ENCODE assay signal across 8 cellular contexts in genomic region chr1:180633092-180634045, GRCh38. TPM values are rescaled to one million over a fixed set of nuclear protein-coding genes. Genes with fewer than 3 reads are reported as not detected.
A peak's percentile ranks its signal among the peaks of the same experiment; 100 is the strongest.
DNase-seq lines count a peak whose midpoint lies in the region; ATAC-seq, FAIRE-seq and TF ChIP-seq lines count a peak whose summit lies in the region.

No MANE protein-coding gene starts in this region.

- H3K27me3 ChIP-seq in mammary epithelial cell (ENCODE audit: insufficient read depth, low read length) (no peaks in the 10 kb centered on the region), neuron (ENCODE audit: insufficient read depth, low read length) (no peaks in the 10 kb centered on the region)

- H3K4me3 Mint-ChIP-seq in Calu3 (ENCODE audit: low read depth, unreplicated experiment), result no peak overlapping the region

- H3K27me3 Mint-ChIP-seq in Calu3 (ENCODE audit: unreplicated experiment), result no peaks in the 10 kb centered on the region

- no peaks in the 10 kb centered on the region for H3K9me3 ChIP-seq in mammary epithelial cell (replicated peaks; ENCODE audit: insufficient read depth, low read length)
- no peaks in the 10 kb centered on the region for H3K9me3 ChIP-seq in neuron (ENCODE audit: low read length)

- ATAC-seq in GM18907 (IDR thresholded peaks at IDR 0.05; ENCODE audit: unreplicated experiment), result no peak

- no peak overlapping the region for H3K27ac Mint-ChIP-seq in Calu3 (ENCODE audit: unreplicated experiment)

- intact Hi-C loops in Calu3 (cut with micrococcal nuclease; ENCODE audit: unreplicated experiment) (loop anchor here (2.0 to 5.0 kb wide), 2 partner anchors 101 to 229 kb away; no protein-coding TSS in a partner anchor), mammary epithelial cell (cut with micrococcal nuclease) (loop anchor here (1.0 to 10.0 kb wide), 6 partner anchors 47 to 511 kb away; partner anchors contain the start of gene MR1)

- no peaks in the 10 kb centered on the region for H3K36me3 Mint-ChIP-seq in Calu3 (ENCODE audit: insufficient read depth, unreplicated experiment)

- H2AFZ ChIP-seq in mammary epithelial cell (ENCODE audit: low read depth, low read length) (no peak overlapping the region), neuron (ENCODE audit: low read depth, low read length) (no peak overlapping the region)

- no peaks in the 10 kb centered on the region for H3K9me3 Mint-ChIP-seq in Calu3 (ENCODE audit: low read depth, unreplicated experiment)

- H3K9ac ChIP-seq in mammary epithelial cell (ENCODE audit: insufficient read depth, low read length), result no peak overlapping the region

- DNase-seq in Calu3 (no peak), mammary epithelial cell (peak; percentile 67), iPS-NIHi11 (ENCODE audit: low spot score) (no peak), Ammon's horn (ENCODE audit: low spot score) (no peak), GM12891 (ENCODE audit: insufficient read length, low spot score) (no peak)

- no peak for TF ChIP-seq EP300 in Ishikawa (IDR thresholded peaks at IDR 0.05; ENCODE audit: borderline replicate concordance)

- H3K79me2 ChIP-seq in mammary epithelial cell (ENCODE audit: insufficient read depth, low read length), result peaks cover 56% of the 10 kb centered on the region

- H3K4me1 ChIP-seq in mammary epithelial cell (ENCODE audit: insufficient read depth, low read length) (peaks cover 13% of the 10 kb centered on the region), neuron (ENCODE audit: insufficient read depth, low read length) (peaks cover 31% of the 10 kb centered on the region)

- in situ Hi-C loops in mammary epithelial cell (cut with MboI; ENCODE audit: low sequenced_read_pairs in 2 of 2), result loop anchor here (25.0 kb wide), 3 partner anchors 229 to 529 kb away; no protein-coding TSS in a partner anchor

- dilution Hi-C loops in mammary epithelial cell (cut with HindIII; ENCODE audit: low sequenced_read_pairs), result no loop called here

- TF ChIP-seq CTCF in Calu3 (IDR thresholded peaks at IDR 0.05; ENCODE audit: unreplicated experiment) (no peak), mammary epithelial cell (conservative IDR thresholded peaks at IDR 0.05 in 1 of 2, IDR thresholded peaks at IDR 0.05 in 1 of 2; ENCODE audit: extremely low read depth in 1 of 2, insufficient read depth in 1 of 2, low read depth in 1 of 2, low read length in 2 of 2) (no peak)

- FAIRE-seq in GM12891 (lab: Jason Lieb, UNC), result no peak

- TF ChIP-seq RAD21 in Ishikawa (IDR thresholded peaks at IDR 0.05; ENCODE audit: low read depth), result no peak

- H3K36me3 ChIP-seq in mammary epithelial cell (ENCODE audit: insufficient read depth, low read length) (no peaks in the 10 kb centered on the region), neuron (ENCODE audit: insufficient read depth, low read length) (no peaks in the 10 kb centered on the region)

- no peak for TF ChIP-seq POLR2A in GM12891 (IDR thresholded peaks at IDR 0.05; ENCODE audit: low read depth, low read length)

- WGBS in mammary epithelial cell (ENCODE audit: low coverage, missing lambda C conversion rate), result 3% methylated on average over 3 of the region's 3 CpGs

- BruUV-seq in Calu3 (replicated peaks; lab: Mats Ljungman, UMichigan) (TSS peak; percentile 33), mammary epithelial cell (replicated peaks; lab: Mats Ljungman, UMichigan) (TSS peak; percentile 46)

- H3K27ac ChIP-seq in mammary epithelial cell (ENCODE audit: insufficient read depth, low read depth, low read length), result peak overlapping the region; percentile 64

- H3K4me1 Mint-ChIP-seq in Calu3 (ENCODE audit: low read depth, unreplicated experiment), result peaks cover 14% of the 10 kb centered on the region

- H3K4me3 ChIP-seq in mammary epithelial cell (replicated peaks in 1 of 3; ENCODE audit: insufficient read depth in 1 of 3, low read depth in 2 of 3, low read length in 3 of 3) (peak overlapping the region; percentile 83 to 99 (median 96)), neuron (ENCODE audit: low read length) (peak overlapping the region; percentile 94)

- H4K20me1 ChIP-seq in mammary epithelial cell (ENCODE audit: insufficient read depth, low read length), result no peaks in the 10 kb centered on the region

- CTCF ChIA-PET in Calu3 (lab: Charles Lee) (interaction anchor here (1.7 kb wide), 1 partner anchor 19 kb away, joined by 3 read pairs; no protein-coding TSS in a partner anchor), mammary epithelial cell (lab: Charles Lee; ENCODE audit: low non-redundant PET) (no interaction called here)

- H3K4me2 ChIP-seq in mammary epithelial cell (ENCODE audit: insufficient read depth, low read depth, low read length), result peak overlapping the region; percentile 82

TF ChIP-seq in Ishikawa, 13 proteins besides CTCF, POLR2A, EP300 and RAD21:
- no peak for TF ChIP-seq YY1 (IDR thresholded peaks at IDR 0.05; ENCODE audit: low read depth)
- no peak; the same call in 1 of the 2 replicates for TF ChIP-seq NFIC (IDR thresholded peaks at IDR 0.05)
- TF ChIP-seq TEAD4 (IDR thresholded peaks at IDR 0.05), result no peak
- TF ChIP-seq ZBTB7A (IDR thresholded peaks at IDR 0.05; ENCODE audit: low read depth), result no peak
- TF ChIP-seq REST (IDR thresholded peaks at IDR 0.05; ENCODE audit: low read depth), result peak; percentile 52; the same call in 1 of the 2 replicates
- TF ChIP-seq FOXM1 (IDR thresholded peaks at IDR 0.05; ENCODE audit: borderline replicate concordance, low read depth), result no peak

TF ChIP-seq in GM12891, 5 proteins besides CTCF, POLR2A, EP300 and RAD21:
- no peak for TF ChIP-seq POU2F2 (IDR thresholded peaks at IDR 0.05; ENCODE audit: low read depth, low read length)

RNA-seq across cellular contexts. Expression of gene XPR1, which starts 1.5 kb away (rescaled TPM):
- total RNA-seq in Calu3 (2022) (33.7 and 44.5 TPM in 2 replicates), mammary epithelial cell (100 to 1,000 TPM in 1 of 2 donors, 10 to 100 TPM in 1; 44.1 to 109 TPM)
- 21.4 TPM for polyA plus RNA-seq in mammary epithelial cell
- polyA minus RNA-seq in mammary epithelial cell, result 62.5 TPM
- 5.0 TPM for polyA plus RNA-seq in GM12891 (2012; ENCODE audit: low read depth, missing spikeins)
